In genomic region chr2:164896634-164897033, GRCh38 we compare ENCODE assay signal across 8 cellular contexts. TPM values are rescaled to one million over a fixed set of nuclear protein-coding genes. Genes with fewer than 3 reads are reported as not detected.
DNase-seq lines count a peak whose midpoint lies in the region; ATAC-seq, FAIRE-seq and TF ChIP-seq lines count a peak whose summit lies in the region.

No MANE protein-coding gene starts in this region.

- no peak for TF ChIP-seq EP300 in ovary (IDR thresholded peaks at IDR 0.05)

- WGBS in ovary, 3 donors = 86 to 100% (median 91%) methylated on average over 1 of the region's 1 CpG

- H3K36me3 ChIP-seq in ovary = no peaks in the 10 kb centered on the region

- H3K4me3 ChIP-seq in choroid plexus epithelial cell (ENCODE audit: low read depth, low read length) = no peak overlapping the region
- no peak overlapping the region for H3K4me3 ChIP-seq in ovary

- intact Hi-C loops in ovary (cut with DNase I) (no loop called here), Right ventricle myocardium inferior (cut with DNase I) (no loop called here)

- no peak for FAIRE-seq in HTR-8/SVneo (lab: Jason Lieb, UNC)

- H3K27ac ChIP-seq in ovary = no peak overlapping the region

- H3K4me1 ChIP-seq in ovary (ENCODE audit: insufficient read depth) = peaks cover 6% of the 10 kb centered on the region

- TF ChIP-seq CTCF in choroid plexus epithelial cell (conservative IDR thresholded peaks at IDR 0.05; ENCODE audit: low read depth, low read length) = no peak
- TF ChIP-seq CTCF in ovary (IDR thresholded peaks at IDR 0.05) = no peak

- no peaks in the 10 kb centered on the region for H3K9me3 ChIP-seq in ovary

- no peaks in the 10 kb centered on the region for H3K27me3 ChIP-seq in ovary

- ATAC-seq in GM21528 (IDR thresholded peaks at IDR 0.05; ENCODE audit: low FRiP score, unreplicated experiment) = peak; percentile 99
- ATAC-seq in HG03575 (IDR thresholded peaks at IDR 0.05; ENCODE audit: extremely low read depth, insufficient number of reproducible peaks, low FRiP score, unreplicated experiment) = peak; percentile 99
- no peak for ATAC-seq in Right ventricle myocardium inferior

- TF ChIP-seq POLR2A in ovary (IDR thresholded peaks at IDR 0.05) = no peak

- DNase-seq in GDM1 (lab: John Stamatoyannopoulos, UW) = peak; percentile 14
- DNase-seq in choroid plexus epithelial cell (ENCODE audit: low read depth) = peak; percentile 81
- no peak for DNase-seq in ovary
- DNase-seq in HTR-8/SVneo (ENCODE audit: insufficient read length, low spot score) = no peak
- DNase-seq in stimulated activated CD4-positive, alpha-beta T cell treated with anti-CD3 and anti-CD28 coated beads, Interleukin-2, amount 100 ng/mL, for 48 hours = no peak
- DNase-seq in Right ventricle myocardium inferior (ENCODE audit: missing footprints) = no peak

RNA-seq across cellular contexts. Expression of gene COBLL1, which starts 55.0 kb away (rescaled TPM):
- total RNA-seq in ovary (10 to 100 TPM; 23.8 to 56.8 (median 40.9) TPM), Right ventricle myocardium inferior (15.2 TPM)
- 10 to 100 TPM; 11.5 to 35.5 TPM for polyA plus RNA-seq in ovary

RNA-seq across cellular contexts. Expression of gene SLC38A11, which starts 58.7 kb away (rescaled TPM):
- total RNA-seq in ovary (1 to 10 TPM in 2 of 7 donors, under 1 TPM in 2, not detected in 3; 0.20 to 2.3 (median 0.96) TPM), Right ventricle myocardium inferior (0.84 TPM)
- polyA plus RNA-seq in ovary = 1 to 10 TPM in 1 of 2 donors, under 1 TPM in 1; 0.19 to 3.0 TPM

Comparison
In these comparisons a context has a peak if more than half of its experiments do, and no peak if none do; other contexts are left out.
1. DNase-seq: peak in GDM1 (single experiment) and choroid plexus epithelial cell (single experiment); none in ovary (0 of 5), HTR-8/SVneo (single experiment), stimulated activated CD4-positive, alpha-beta T cell treated with anti-CD3 and anti-CD28 coated beads, Interleukin-2, amount 100 ng/mL, for 48 hours (0 of 2) and Right ventricle myocardium inferior (single experiment).